Comparison of ENCODE assay signal across 14 cellular contexts in the genomic region with DNA sequence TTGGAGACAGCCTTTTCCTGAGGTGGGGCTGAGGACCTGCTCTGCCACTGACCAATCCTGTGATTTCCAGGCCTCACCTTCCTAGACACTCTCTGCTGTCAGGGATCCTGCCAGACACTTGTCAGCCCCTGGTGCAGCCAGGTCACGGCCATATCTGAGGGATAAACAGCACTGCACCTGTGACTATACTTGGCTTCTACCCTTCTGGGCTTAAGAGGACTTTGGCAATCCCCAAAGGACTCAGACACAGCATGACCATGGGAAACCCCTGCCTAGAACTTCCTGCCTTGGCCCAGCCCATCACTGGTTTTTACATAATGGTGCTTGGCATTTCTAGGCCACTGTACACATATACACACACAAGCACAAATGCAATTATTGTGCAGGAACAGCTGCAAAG. TPM values are rescaled to one million over a fixed set of nuclear protein-coding genes. Genes with fewer than 3 reads are reported as not detected.
DNase-seq lines count a peak whose midpoint lies in the region; ATAC-seq, FAIRE-seq and TF ChIP-seq lines count a peak whose summit lies in the region.
"Had no signal": no experiment of that assay in that cellular context is flagged by ENCODE, and none has a peak within 500 bp of the region (broad histone marks: within the 10 kb centered on the region; RNA-seq: fewer than 3 reads in every experiment).

No MANE protein-coding gene starts in this region.

- TF ChIP-seq POLR2A in esophagus muscularis mucosa (IDR thresholded peaks at IDR 0.05; ENCODE audit: low read depth) = no peak

- H3K4me1 ChIP-seq in esophagus muscularis mucosa = no peaks in the 10 kb centered on the region
- H3K4me1 ChIP-seq: parathyroid adenoma had no signal

- DNase-seq in GM12865 (ENCODE audit: low read depth) = peak; percentile 80
- peak; percentile 15 for DNase-seq in GM19239 (ENCODE audit: insufficient read length, low spot score)
- no peak for DNase-seq in esophagus muscularis mucosa (ENCODE audit: extremely low spot score)
- no peak for DNase-seq in activated gamma-delta T cell (lab: John Stamatoyannopoulos, UW)
- no peak for DNase-seq in amniotic stem cell (lab: John Stamatoyannopoulos, UW)
- DNase-seq in SW480 (ENCODE audit: low spot score) = no peak
- DNase-seq: C1 segment of cervical spinal cord; central memory CD4-positive, alpha-beta T cell; IMR-90; left ventricle myocardium inferior; NCI-H524 had no signal

- peak; percentile 68 for FAIRE-seq in GM19239 (lab: Jason Lieb, UNC)

- TF ChIP-seq CTCF in GM12865 (IDR thresholded peaks at IDR 0.05; ENCODE audit: insufficient read depth, low read depth, low read length, missing control alignments) (no peak), esophagus muscularis mucosa (IDR thresholded peaks at IDR 0.05) (no peak)

- ATAC-seq in HG02798 (IDR thresholded peaks at IDR 0.05; ENCODE audit: poor library complexity, unreplicated experiment) = peak; percentile 92
- ATAC-seq in HG03571 (IDR thresholded peaks at IDR 0.05; ENCODE audit: unreplicated experiment) = peak; percentile 85

- intact Hi-C loops in esophagus muscularis mucosa (cut with DNase I) = no loop called here

- no CpG with 5 or more reads among the region's 1 CpG for WGBS in esophagus muscularis mucosa

- no peaks in the 10 kb centered on the region for H3K36me3 ChIP-seq in esophagus muscularis mucosa
- H3K36me3 ChIP-seq: left ventricle myocardium inferior had no signal

- H3K27me3 ChIP-seq in esophagus muscularis mucosa = no peaks in the 10 kb centered on the region

- no peak for TF ChIP-seq EP300 in esophagus muscularis mucosa (IDR thresholded peaks at IDR 0.05)

- no peaks in the 10 kb centered on the region for H3K9me3 ChIP-seq in esophagus muscularis mucosa
- H3K9me3 ChIP-seq: left ventricle myocardium inferior had no signal

- H3K27ac ChIP-seq in esophagus muscularis mucosa (replicated peaks in 1 of 4) = no peak overlapping the region
- H3K27ac ChIP-seq: left ventricle myocardium inferior, parathyroid adenoma had no signal

- no peak overlapping the region for H3K4me3 ChIP-seq in GM12865 (ENCODE audit: low read depth, low read length)
- H3K4me3 ChIP-seq in esophagus muscularis mucosa = no peak overlapping the region
- H3K4me3 ChIP-seq: left ventricle myocardium inferior had no signal

RNA-seq across cellular contexts. Expression of a gene that starts 11.6 kb away (rescaled TPM):
- total RNA-seq in esophagus muscularis mucosa = 10 to 100 TPM in 1 of 4 donors, 1 to 10 TPM in 3; 5.6 to 10.8 (median 7.7) TPM

RNA-seq across cellular contexts. Expression of a gene that starts 40.1 kb away (rescaled TPM):
- total RNA-seq in esophagus muscularis mucosa = 10 to 100 TPM in 2 of 4 donors, 1 to 10 TPM in 2; 7.5 to 12.5 (median 10.0) TPM

Comparison
In these comparisons a context has a peak if more than half of its experiments do, and no peak if none do; other contexts are left out.
1. DNase-seq: peak in GM12865 (single experiment) and GM19239 (single experiment); none in esophagus muscularis mucosa (single experiment), activated gamma-delta T cell (single experiment), amniotic stem cell (single experiment) and SW480 (single experiment).